In the genomic region with DNA sequence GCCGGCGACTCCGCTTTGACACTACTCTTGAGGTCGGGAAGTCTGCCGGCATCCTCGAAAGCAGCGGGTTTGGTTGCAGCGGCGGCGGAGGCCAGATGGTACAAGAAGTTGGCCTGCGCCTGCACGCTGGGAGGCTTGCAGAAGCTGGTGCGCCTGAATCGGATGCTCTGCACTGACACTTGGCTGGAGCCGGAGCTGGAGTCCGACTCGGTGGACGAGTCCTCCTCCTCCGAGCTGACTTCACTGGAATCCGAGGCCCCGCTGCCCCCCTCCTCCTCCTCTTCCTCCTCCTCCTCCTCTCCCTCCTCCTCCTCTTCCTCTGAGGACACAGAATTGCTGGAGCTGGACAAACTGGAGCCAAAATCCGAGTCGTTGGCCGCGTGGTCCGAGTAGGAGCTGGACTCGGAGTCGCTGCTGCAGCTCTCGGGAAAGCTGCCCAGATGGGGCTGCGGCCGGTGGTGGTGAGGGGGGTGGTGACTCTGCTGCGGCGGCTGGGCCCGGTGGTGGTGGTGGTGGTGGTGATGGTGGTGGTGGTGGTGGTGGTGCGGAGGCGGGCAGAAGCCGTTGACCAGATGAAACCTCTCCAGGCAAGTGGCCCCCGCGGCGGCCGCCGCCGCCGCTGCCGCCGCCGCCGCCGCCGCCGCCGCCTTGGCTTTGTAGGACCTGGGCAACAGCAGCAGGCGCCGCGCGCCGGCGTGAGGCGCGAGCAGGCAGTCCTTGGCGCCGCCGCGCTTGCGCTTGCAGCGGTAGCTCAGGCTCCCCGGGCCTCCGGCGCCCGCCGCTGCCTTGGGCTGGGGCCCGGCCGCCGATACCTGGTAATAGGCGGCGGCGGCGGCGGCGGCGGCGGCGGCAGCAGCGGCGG, we compare ENCODE assay signal across 8 cellular contexts. TPM values are rescaled to one million over a fixed set of nuclear protein-coding genes. Genes with fewer than 3 reads are reported as not detected.
DNase-seq lines count a peak whose midpoint lies in the region; ATAC-seq, FAIRE-seq and TF ChIP-seq lines count a peak whose summit lies in the region.

No MANE protein-coding gene starts in this region.

- H3K4me2 ChIP-seq in astrocyte (ENCODE audit: low read length): peak overlapping the region; percentile 94
- H3K4me2 ChIP-seq in hepatocyte: peak overlapping the region; percentile 87

- H3K9me3 Mint-ChIP-seq in astrocyte (ENCODE audit: unreplicated experiment): no peaks in the 10 kb centered on the region

- H3K79me2 ChIP-seq in astrocyte (ENCODE audit: insufficient read depth, low read length) (peaks cover 65% of the 10 kb centered on the region), hepatocyte (peaks cover 73% of the 10 kb centered on the region)

- H3K4me3 ChIP-seq in AG10803 (ENCODE audit: low read length) (peak overlapping the region; percentile 70), astrocyte (ENCODE audit: insufficient read depth, low read depth, low read length) (peak overlapping the region; percentile 70), hepatocyte (peak overlapping the region; percentile 57), psoas muscle (peak overlapping the region; percentile 77)

- no peaks in the 10 kb centered on the region for H4K20me1 ChIP-seq in astrocyte (ENCODE audit: insufficient read depth, low read length)
- no peaks in the 10 kb centered on the region for H4K20me1 ChIP-seq in hepatocyte (ENCODE audit: insufficient read depth, poor library complexity, severe bottlenecking)

- peak overlapping the region; percentile 71 for H3K27ac Mint-ChIP-seq in astrocyte (ENCODE audit: unreplicated experiment)

- no peak for FAIRE-seq in astrocyte (lab: Jason Lieb, UNC)

- H3K27me3 Mint-ChIP-seq in astrocyte (ENCODE audit: low read depth, unreplicated experiment): no peaks in the 10 kb centered on the region

- intact Hi-C loops in psoas muscle (cut with DNase I): loop anchor here in 1 of 2 donors (10.0 kb wide), 1 partner anchor 1038 kb away; no protein-coding TSS in a partner anchor

- H3K27ac ChIP-seq in astrocyte (ENCODE audit: low read depth, low read length): peak overlapping the region; percentile 62
- H3K27ac ChIP-seq in hepatocyte: peak overlapping the region; percentile 81
- peak overlapping the region; percentile 74 for H3K27ac ChIP-seq in psoas muscle

- peak overlapping the region; percentile 78 for H3K9ac ChIP-seq in astrocyte (ENCODE audit: low read length)

- peaks cover 3% of the 10 kb centered on the region for H3K36me3 Mint-ChIP-seq in astrocyte (ENCODE audit: low read depth, unreplicated experiment)

- no peaks in the 10 kb centered on the region for H3K9me2 ChIP-seq in hepatocyte (replicated peaks; ENCODE audit: insufficient read depth)

- ATAC-seq in GM18868 (IDR thresholded peaks at IDR 0.05; ENCODE audit: unreplicated experiment) (peak; percentile 66), HG03095 (IDR thresholded peaks at IDR 0.05; ENCODE audit: unreplicated experiment) (peak; percentile 48), psoas muscle (peak; percentile 55 to 88 (median 80))

- H3K4me1 Mint-ChIP-seq in astrocyte (ENCODE audit: low read depth, unreplicated experiment): peaks cover 41% of the 10 kb centered on the region

- H3K4me1 ChIP-seq in astrocyte (ENCODE audit: insufficient read depth, low read length) (peaks cover 57% of the 10 kb centered on the region), hepatocyte (ENCODE audit: insufficient read depth) (peaks cover 41% of the 10 kb centered on the region), psoas muscle (peaks cover 23% of the 10 kb centered on the region)

- peak; percentile 72 for DNase-seq in AG10803 (ENCODE audit: low read depth)
- peak; percentile 79 for DNase-seq in RPMI8226
- peak; percentile 67 for DNase-seq in astrocyte (ENCODE audit: low read depth)
- DNase-seq in hepatocyte (ENCODE audit: low spot score): peak; percentile 87
- DNase-seq in psoas muscle: peak; percentile 73 to 91
- no peak for DNase-seq in H4 (ENCODE audit: low spot score)

- H2AFZ ChIP-seq in astrocyte (ENCODE audit: low read depth, low read length) (peak overlapping the region; percentile 53), hepatocyte (peak overlapping the region; percentile 47)

- TF ChIP-seq CTCF in AG10803 (conservative IDR thresholded peaks at IDR 0.05; ENCODE audit: low read length) (no peak), astrocyte (IDR thresholded peaks at IDR 0.05; ENCODE audit: insufficient read depth, low read depth, low read length) (no peak), hepatocyte (IDR thresholded peaks at IDR 0.05; ENCODE audit: poor library complexity) (no peak), psoas muscle (IDR thresholded peaks at IDR 0.05) (no peak)

- H3K9me3 ChIP-seq in astrocyte (ENCODE audit: insufficient read depth, low read depth, low read length) (no peaks in the 10 kb centered on the region), hepatocyte (ENCODE audit: low read depth) (no peaks in the 10 kb centered on the region), psoas muscle (no peaks in the 10 kb centered on the region)

- peak overlapping the region; percentile 84 for H3K4me3 Mint-ChIP-seq in astrocyte (ENCODE audit: unreplicated experiment)

- under 1% methylated on average over 58 of the region's 85 CpGs for WGBS in hepatocyte (ENCODE audit: low lambda C conversion rate, missing lambda C conversion rate)
- 0 to 1% (median 0%) methylated on average over 29 to 74 of the region's 85 CpGs for whole genome bisulfite sequencing in psoas muscle, 3 donors

- H3K36me3 ChIP-seq in astrocyte (ENCODE audit: insufficient read depth, low read length) (no peaks in the 10 kb centered on the region), hepatocyte (replicated peaks; ENCODE audit: insufficient read depth, low read depth) (no peaks in the 10 kb centered on the region), psoas muscle (ENCODE audit: insufficient read depth in 1 of 2, low read depth in 1 of 2) (no peaks in the 10 kb centered on the region)

- no peaks in the 10 kb centered on the region for H3K27me3 ChIP-seq in astrocyte (ENCODE audit: insufficient read depth, low read length)
- H3K27me3 ChIP-seq in hepatocyte: peaks cover 42% of the 10 kb centered on the region
- H3K27me3 ChIP-seq in psoas muscle (ENCODE audit: insufficient read depth in 3 of 3, low read length in 2 of 3): peaks cover 0 to 8% (median 0%) of the 10 kb centered on the region in 3 donors

RNA-seq across cellular contexts. Expression of gene SKIDA1, which starts 9.0 kb away (rescaled TPM):
- 5.9 and 7.8 TPM in 2 replicates for total RNA-seq in astrocyte
- total RNA-seq in hepatocyte: 1.9 and 2.3 TPM in 2 replicates
- polyA plus RNA-seq in hepatocyte: 0.34 and 0.68 TPM in 2 replicates
- total RNA-seq in psoas muscle: under 1 TPM; 0.15 to 0.79 (median 0.35) TPM
- polyA plus RNA-seq in psoas muscle: under 1 TPM; 0.04 to 0.21 (median 0.11) TPM
- 0.18 and 0.33 TPM in 2 replicates for total RNA-seq in H4 (2014; rRNA removed; shearing (Covaris generic))

RNA-seq across cellular contexts. Expression of gene MLLT10, which starts 17.5 kb away (rescaled TPM):
- total RNA-seq in astrocyte (33.7 and 46.9 TPM in 2 replicates), hepatocyte (34.9 and 61.6 TPM in 2 replicates), psoas muscle (10 to 100 TPM; 11.8 to 21.1 (median 16.9) TPM)
- polyA plus RNA-seq in hepatocyte (16.0 and 16.8 TPM in 2 replicates), psoas muscle (10 to 100 TPM in 1 of 3 donors, 1 to 10 TPM in 2; 9.6 to 16.0 (median 10.0) TPM)
- 7.9 TPM in 2 replicates for total RNA-seq in H4 (2014; rRNA removed; shearing (Covaris generic))
